In genomic region chr3:150736903-150737832, GRCh38 we compare ENCODE assay signal across 16 cellular contexts. TPM values are rescaled to one million over a fixed set of nuclear protein-coding genes. Genes with fewer than 3 reads are reported as not detected.
DNase-seq lines count a peak whose midpoint lies in the region; ATAC-seq and TF ChIP-seq lines count a peak whose summit lies in the region.
"Had no signal": no experiment of that assay in that cellular context is flagged by ENCODE, and none has a peak within 500 bp of the region (broad histone marks: within the 10 kb centered on the region; RNA-seq: fewer than 3 reads in every experiment).

No MANE protein-coding gene starts in this region.

- CTCF ChIA-PET in GM10248 (lab: Yijun Ruan, JAX): interaction anchor here (2.1 to 5.6 kb wide), 2 partner anchors 16 to 26 kb away, joined by 19 to 33 read pairs; partner anchors contain the start of gene SIAH2

- H3K4me1 Mint-ChIP-seq in activated T-helper 1 cell treated with anti-CD3 and anti-CD28 coated beads, Interleukin-12 subunit alpha, Interleukin-12 subunit beta, Interleukin-2, Interleukin-4 antibody, amounts not matched to agents 30 ng/mL and 10 ng/mL and 1 ng/mL, durations not matched to agents 14 hours and 24 hours and 36 hours (ENCODE audit: low read depth): peaks cover 85% of the 10 kb centered on the region

- H3K9me3 Mint-ChIP-seq in activated T-helper 1 cell treated with anti-CD3 and anti-CD28 coated beads, Interleukin-12 subunit alpha, Interleukin-12 subunit beta, Interleukin-2, Interleukin-4 antibody, amounts not matched to agents 30 ng/mL and 10 ng/mL and 1 ng/mL, durations not matched to agents 14 hours and 24 hours and 36 hours: no peaks in the 10 kb centered on the region
- H3K9me3 Mint-ChIP-seq: IgD-negative memory B cell had no signal

- intact Hi-C loops in activated T-helper 1 cell treated with anti-CD3 and anti-CD28 coated beads, Interleukin-12 subunit alpha, Interleukin-12 subunit beta, Interleukin-2, Interleukin-4 antibody, amounts not matched to agents 30 ng/mL and 10 ng/mL and 1 ng/mL, durations not matched to agents 14 hours and 24 hours and 36 hours (cut with micrococcal nuclease): loop anchor here (5.0 to 10.0 kb wide), 2 partner anchors 570 to 1468 kb away; no protein-coding TSS in a partner anchor

- no peak for TF ChIP-seq CTCF in GM10248 (IDR thresholded peaks at IDR 0.05; ENCODE audit: control extremely low read depth, extremely low read depth, low read depth, missing control alignments)

- no peak for ATAC-seq in activated CD4-positive, CD25-positive, alpha-beta regulatory T cell treated with anti-CD3 and anti-CD28 coated beads, Interleukin-2, amount 50 U/mL, for 24 hours
- no peak for ATAC-seq in HG03097 (IDR thresholded peaks at IDR 0.05; ENCODE audit: low FRiP score, unreplicated experiment)

- H3K4me3 Mint-ChIP-seq in activated T-helper 1 cell treated with anti-CD3 and anti-CD28 coated beads, Interleukin-12 subunit alpha, Interleukin-12 subunit beta, Interleukin-2, Interleukin-4 antibody, amounts not matched to agents 30 ng/mL and 10 ng/mL and 1 ng/mL, durations not matched to agents 14 hours and 24 hours and 36 hours: peak overlapping the region; percentile 42

- peaks cover 50% of the 10 kb centered on the region for H3K36me3 Mint-ChIP-seq in activated T-helper 1 cell treated with anti-CD3 and anti-CD28 coated beads, Interleukin-12 subunit alpha, Interleukin-12 subunit beta, Interleukin-2, Interleukin-4 antibody, amounts not matched to agents 30 ng/mL and 10 ng/mL and 1 ng/mL, durations not matched to agents 14 hours and 24 hours and 36 hours (ENCODE audit: low read depth)

- POLR2A ChIA-PET in GM10248 (lab: Yijun Ruan, JAX): no interaction called here

- no peaks in the 10 kb centered on the region for H3K27me3 Mint-ChIP-seq in activated T-helper 1 cell treated with anti-CD3 and anti-CD28 coated beads, Interleukin-12 subunit alpha, Interleukin-12 subunit beta, Interleukin-2, Interleukin-4 antibody, amounts not matched to agents 30 ng/mL and 10 ng/mL and 1 ng/mL, durations not matched to agents 14 hours and 24 hours and 36 hours (ENCODE audit: insufficient read depth)
- H3K27me3 Mint-ChIP-seq: IgD-negative memory B cell, progenitor cell of endocrine pancreas had no signal

- DNase-seq in stimulated activated naive CD4-positive, alpha-beta T cell (lab: John Stamatoyannopoulos, UW): peak in 4 of 6 experiments; percentile 22 to 39 (median 34)
- DNase-seq in stimulated activated naive CD4-positive, alpha-beta T cell treated with Interleukin-2 at 50 U/mL for 16 hours (lab: John Stamatoyannopoulos, UW): no peak
- no peak for DNase-seq in activated T-helper 1 cell treated with anti-CD3 and anti-CD28 coated beads, Interleukin-12 subunit alpha, Interleukin-12 subunit beta, Interleukin-2, Interleukin-4 antibody, amounts not matched to agents 30 ng/mL and 10 ng/mL and 1 ng/mL, durations not matched to agents 14 hours and 24 hours and 36 hours (ENCODE audit: low spot score)
- DNase-seq in left kidney (ENCODE audit: low read depth, low spot score): peak; percentile 26
- no peak for DNase-seq in GM10248 (ENCODE audit: extremely low spot score)
- no peak for DNase-seq in NCI-H2227 treated with DMSO at 0.1 percent for 48 hours (lab: John Stamatoyannopoulos, UW)
- DNase-seq: activated gamma-delta T cell treated with Interleukin-2 at 50 U/mL for 16 hours, left lung, upper lobe of left lung, WERI-Rb-1 had no signal

- H3K27ac Mint-ChIP-seq in activated T-helper 1 cell treated with anti-CD3 and anti-CD28 coated beads, Interleukin-12 subunit alpha, Interleukin-12 subunit beta, Interleukin-2, Interleukin-4 antibody, amounts not matched to agents 30 ng/mL and 10 ng/mL and 1 ng/mL, durations not matched to agents 14 hours and 24 hours and 36 hours: peak overlapping the region; percentile 92
- H3K27ac Mint-ChIP-seq: progenitor cell of endocrine pancreas had no signal

RNA-seq across cellular contexts. Expression of gene SIAH2, which starts 25.8 kb away (rescaled TPM):
- total RNA-seq in activated T-helper 1 cell treated with anti-CD3 and anti-CD28 coated beads, Interleukin-12 subunit alpha, Interleukin-12 subunit beta, Interleukin-2, Interleukin-4 antibody, amounts not matched to agents 30 ng/mL and 10 ng/mL and 1 ng/mL, durations not matched to agents 14 hours and 24 hours and 36 hours: 175 and 177 TPM in 2 replicates

RNA-seq across cellular contexts. Expression of gene ERICH6, which starts 33.4 kb away (rescaled TPM):
- total RNA-seq in activated T-helper 1 cell treated with anti-CD3 and anti-CD28 coated beads, Interleukin-12 subunit alpha, Interleukin-12 subunit beta, Interleukin-2, Interleukin-4 antibody, amounts not matched to agents 30 ng/mL and 10 ng/mL and 1 ng/mL, durations not matched to agents 14 hours and 24 hours and 36 hours: not detected in 2 replicates
- total RNA-seq: glomerular endothelial cell, left lung, progenitor cell of endocrine pancreas, RPMI7951 had no signal

Comparison
In these comparisons a context has a peak if more than half of its experiments do, and no peak if none do; other contexts are left out.
1. DNase-seq: peak in stimulated activated naive CD4-positive, alpha-beta T cell (4 of 6) and left kidney (single experiment); none in stimulated activated naive CD4-positive, alpha-beta T cell treated with Interleukin-2 at 50 U/mL for 16 hours (single experiment), activated T-helper 1 cell treated with anti-CD3 and anti-CD28 coated beads, Interleukin-12 subunit alpha, Interleukin-12 subunit beta, Interleukin-2, Interleukin-4 antibody, amounts not matched to agents 30 ng/mL and 10 ng/mL and 1 ng/mL, durations not matched to agents 14 hours and 24 hours and 36 hours (single experiment), GM10248 (single experiment) and NCI-H2227 treated with DMSO at 0.1 percent for 48 hours (single experiment).